1 cellular context compared by ENCODE assay signal in genomic region chr2:215861607-215862033, GRCh38.
TF ChIP-seq lines count a peak whose summit lies in the region.

No MANE protein-coding gene starts in this region.

TF ChIP-seq in HepG2, 621 proteins besides CTCF, POLR2A, EP300 and RAD21 (continued from another document):
- TF ChIP-seq ZNF512 (CRISPR knock-in tag; IDR thresholded peaks at IDR 0.05) (peak; percentile 83; the same call in 1 of the 2 replicates), KDM6A (CRISPR knock-in tag; IDR thresholded peaks at IDR 0.05; ENCODE audit: low read depth) (no peak), ZNF672 (CRISPR knock-in tag; IDR thresholded peaks at IDR 0.05) (no peak), U2AF2 (IDR thresholded peaks at IDR 0.05; ENCODE audit: low read depth, low read length) (peak; percentile 70; the same call in 1 of the 2 replicates), MNT (IDR thresholded peaks at IDR 0.05) (0 out of 2 replicates have a peak, but pooled peaks have one; percentile 3), KMT2B (CRISPR knock-in tag; IDR thresholded peaks at IDR 0.05) (no peak), LCORL (IDR thresholded peaks at IDR 0.05) (0 out of 2 replicates have a peak, but pooled peaks have one; percentile 15), LCORL (CRISPR knock-in tag; IDR thresholded peaks at IDR 0.05) (no peak), ZNF691 (CRISPR knock-in tag; IDR thresholded peaks at IDR 0.05; ENCODE audit: borderline replicate concordance, low read depth) (no peak), IKZF1 (IDR thresholded peaks at IDR 0.05) (0 out of 2 replicates have a peak, but pooled peaks have one; percentile 16), SCMH1 (CRISPR knock-in tag; IDR thresholded peaks at IDR 0.05; ENCODE audit: borderline replicate concordance) (no peak), ZNF777 (CRISPR knock-in tag; IDR thresholded peaks at IDR 0.05) (no peak), SRSF9 (IDR thresholded peaks at IDR 0.05; ENCODE audit: borderline replicate concordance, insufficient read depth, low read depth, low read length, poor library complexity, severe bottlenecking) (peak; percentile 82)
